ENCODE assay signal across 1 cellular context in genomic region chr12:95473947-95474817, GRCh38.
TF ChIP-seq lines count a peak whose summit lies in the region.

TSS of gene METAP2 (plus strand) at chr12:95474152. CDS start at chr12:95474180, 28 bp downstream.

TF ChIP-seq in K562, 482 proteins besides CTCF, POLR2A, EP300 and RAD21 (continued from another document and continues in another):
- no peak for TF ChIP-seq ETV6 (IDR thresholded peaks at IDR 0.05; ENCODE audit: borderline replicate concordance in 1 of 2, low read depth in 2 of 2, low read length in 1 of 2)
- TF ChIP-seq ETV6 (CRISPR knock-in tag; IDR thresholded peaks at IDR 0.05; ENCODE audit: borderline replicate concordance), result peak; percentile 37; the same call in 1 of the 2 replicates
- peak; percentile 86 for TF ChIP-seq ETV5 (CRISPR knock-in tag; IDR thresholded peaks at IDR 0.05; ENCODE audit: low read depth)
- no peak for TF ChIP-seq MYNN (IDR thresholded peaks at IDR 0.05)
- TF ChIP-seq MYNN (CRISPR knock-in tag; IDR thresholded peaks at IDR 0.05), result no peak
- no peak for TF ChIP-seq STAT6 (CRISPR knock-in tag; IDR thresholded peaks at IDR 0.05)
- 0 out of 2 replicates have a peak, but pooled peaks have one; percentile 30 for TF ChIP-seq ZNF561 (CRISPR knock-in tag; conservative IDR thresholded peaks at IDR 0.05)
- peak; percentile 98 for TF ChIP-seq KDM5B (IDR thresholded peaks at IDR 0.05; ENCODE audit: insufficient replicate concordance, low read depth, low read length)
- peak; percentile 21; the same call in 1 of the 2 replicates for TF ChIP-seq JUN (IDR thresholded peaks at IDR 0.05; ENCODE audit: borderline replicate concordance, low read depth, low read length)
- no peak for TF ChIP-seq JUN (CRISPR knock-in tag; IDR thresholded peaks at IDR 0.05; ENCODE audit: borderline replicate concordance)
- TF ChIP-seq SIX5 (IDR thresholded peaks at IDR 0.05; ENCODE audit: borderline replicate concordance in 1 of 2, insufficient read depth in 1 of 2, low read depth in 1 of 2, low read length in 2 of 2), result no peak; a peak in 1 of 4 replicates
- TF ChIP-seq TEAD2 (tag; IDR thresholded peaks at IDR 0.05), result no peak
- TF ChIP-seq MAFF (IDR thresholded peaks at IDR 0.05; ENCODE audit: low read length), result no peak
- TF ChIP-seq TCF3 (CRISPR knock-in tag; IDR thresholded peaks at IDR 0.05), result no peak
- TF ChIP-seq PHF20 (IDR thresholded peaks at IDR 0.05; ENCODE audit: partially characterized antibody), result peak; percentile 84
- TF ChIP-seq, protein P1, sequence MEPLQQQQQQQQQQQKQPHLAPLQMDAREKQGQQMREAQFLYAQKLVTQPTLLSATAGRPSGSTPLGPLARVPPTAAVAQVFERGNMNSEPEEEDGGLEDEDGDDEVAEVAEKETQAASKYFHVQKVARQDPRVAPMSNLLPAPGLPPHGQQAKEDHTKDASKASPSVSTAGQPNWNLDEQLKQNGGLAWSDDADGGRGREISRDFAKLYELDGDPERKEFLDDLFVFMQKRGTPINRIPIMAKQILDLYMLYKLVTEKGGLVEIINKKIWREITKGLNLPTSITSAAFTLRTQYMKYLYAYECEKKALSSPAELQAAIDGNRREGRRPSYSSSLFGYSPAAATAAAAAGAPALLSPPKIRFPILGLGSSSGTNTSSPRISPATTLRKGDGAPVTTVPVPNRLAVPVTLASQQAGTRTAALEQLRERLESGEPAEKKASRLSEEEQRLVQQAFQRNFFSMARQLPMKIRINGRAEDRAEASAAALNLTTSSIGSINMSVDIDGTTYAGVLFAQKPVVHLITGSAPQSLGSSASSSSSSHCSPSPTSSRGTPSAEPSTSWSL (CRISPR knock-in tag; IDR thresholded peaks at IDR 0.05; ENCODE audit: borderline replicate concordance), result peak; percentile 62; the same call in 1 of the 2 replicates
- TF ChIP-seq C11orf30 (IDR thresholded peaks at IDR 0.05; ENCODE audit: low read depth), result peak; percentile 62
- no peak for TF ChIP-seq MGA (IDR thresholded peaks at IDR 0.05)
- TF ChIP-seq TOE1 (IDR thresholded peaks at IDR 0.05; ENCODE audit: borderline replicate concordance), result peak; percentile 49; the same call in 1 of the 2 replicates
- 0 out of 2 replicates have a peak, but pooled peaks have one; percentile 66 for TF ChIP-seq TOE1 (CRISPR knock-in tag; IDR thresholded peaks at IDR 0.05; ENCODE audit: borderline replicate concordance, low read depth)
- no peak for TF ChIP-seq ZNF146 (CRISPR knock-in tag; IDR thresholded peaks at IDR 0.05; ENCODE audit: unreplicated experiment)
- no peak for TF ChIP-seq HMBOX1 (IDR thresholded peaks at IDR 0.05)
- TF ChIP-seq TARDBP (IDR thresholded peaks at IDR 0.05), result no peak
- TF ChIP-seq SP1 (CRISPR knock-in tag; IDR thresholded peaks at IDR 0.05), result peak; percentile 53; the same call in 1 of the 2 replicates
- TF ChIP-seq HINFP (tag; conservative IDR thresholded peaks at IDR 0.05; ENCODE audit: low read depth), result no peak
- TF ChIP-seq RBM25 (IDR thresholded peaks at IDR 0.05; ENCODE audit: low read depth, low read length, severe bottlenecking), result no peak
- TF ChIP-seq, protein P2, sequence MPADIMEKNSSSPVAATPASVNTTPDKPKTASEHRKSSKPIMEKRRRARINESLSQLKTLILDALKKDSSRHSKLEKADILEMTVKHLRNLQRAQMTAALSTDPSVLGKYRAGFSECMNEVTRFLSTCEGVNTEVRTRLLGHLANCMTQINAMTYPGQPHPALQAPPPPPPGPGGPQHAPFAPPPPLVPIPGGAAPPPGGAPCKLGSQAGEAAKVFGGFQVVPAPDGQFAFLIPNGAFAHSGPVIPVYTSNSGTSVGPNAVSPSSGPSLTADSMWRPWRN (IDR thresholded peaks at IDR 0.05; ENCODE audit: low read depth), result no peak
- no peak for TF ChIP-seq HNRNPK (IDR thresholded peaks at IDR 0.05; ENCODE audit: low read depth, low read length, poor library complexity, severe bottlenecking)
- TF ChIP-seq DLX4 (CRISPR knock-in tag; IDR thresholded peaks at IDR 0.05), result no peak
- peak; percentile 84 for TF ChIP-seq OTX1 (CRISPR knock-in tag; IDR thresholded peaks at IDR 0.05)
- peak; percentile 96 for TF ChIP-seq TFAP4 (CRISPR knock-in tag; IDR thresholded peaks at IDR 0.05; ENCODE audit: borderline replicate concordance)
- no peak for TF ChIP-seq GTF2A2 (tag; IDR thresholded peaks at IDR 0.05)
- no peak for TF ChIP-seq HMGXB4 (CRISPR knock-in tag; IDR thresholded peaks at IDR 0.05)
- peak; percentile 94 for TF ChIP-seq MYC (IDR thresholded peaks at IDR 0.05; ENCODE audit: low read depth, low read length)
- TF ChIP-seq MYC (CRISPR knock-in tag; IDR thresholded peaks at IDR 0.05; ENCODE audit: borderline replicate concordance, low read depth), result peak; percentile 68
- peak; percentile 62; the same call in 1 of the 2 replicates for TF ChIP-seq ZNF263 (CRISPR knock-in tag; IDR thresholded peaks at IDR 0.05; ENCODE audit: borderline replicate concordance)
- TF ChIP-seq ZFP36 (IDR thresholded peaks at IDR 0.05; ENCODE audit: low read depth, low read length, partially characterized antibody), result no peak
